ENCODE assay signal across 1 cellular context in genomic region chrX:124641737-124642491, GRCh38.
TF ChIP-seq lines count a peak whose summit lies in the region.

No MANE protein-coding gene starts in this region.

TF ChIP-seq in K562, 482 proteins besides CTCF, POLR2A, EP300 and RAD21 (continued from another document):
- TF ChIP-seq GTF3C2 (IDR thresholded peaks at IDR 0.05; ENCODE audit: borderline replicate concordance, extremely low read depth, insufficient read length) (no peak), BACH1 (tag; IDR thresholded peaks at IDR 0.05) (peak; percentile 37; the same call in 1 of the 2 replicates), MAFG (tag; conservative IDR thresholded peaks at IDR 0.05) (peak; percentile 90), SMAD4 (CRISPR knock-in tag; conservative IDR thresholded peaks at IDR 0.05) (peak; percentile 36; the same call in 1 of the 2 replicates), ZNF12 (CRISPR knock-in tag; IDR thresholded peaks at IDR 0.05) (no peak), DPF2 (IDR thresholded peaks at IDR 0.05) (peak; percentile 45; the same call in 1 of the 2 replicates), SMARCE1 (IDR thresholded peaks at IDR 0.05) (0 out of 2 replicates have a peak, but pooled peaks have one; percentile 24), THRAP3 (IDR thresholded peaks at IDR 0.05; ENCODE audit: borderline replicate concordance) (no peak), ZFP1 (CRISPR knock-in tag; IDR thresholded peaks at IDR 0.05) (no peak), ZNF584 (CRISPR knock-in tag; IDR thresholded peaks at IDR 0.05; ENCODE audit: low read depth) (no peak), ATF3 (IDR thresholded peaks at IDR 0.05) (0 out of 2 replicates have a peak, but pooled peaks have one; percentile 41), ATF3 (CRISPR knock-in tag; conservative IDR thresholded peaks at IDR 0.05) (no peak), NFE2L1 (tag; IDR thresholded peaks at IDR 0.05; ENCODE audit: borderline replicate concordance, low read depth) (peak; percentile 64), ELF1 (tag; IDR thresholded peaks at IDR 0.05) (0 out of 2 replicates have a peak, but pooled peaks have one; percentile 28), ZNF316 (IDR thresholded peaks at IDR 0.05) (peak; percentile 92), TSHZ1 (CRISPR knock-in tag; IDR thresholded peaks at IDR 0.05) (no peak), ZNF592 (IDR thresholded peaks at IDR 0.05) (peak; percentile 73), ETV1 (tag; conservative IDR thresholded peaks at IDR 0.05; ENCODE audit: low read depth) (peak; percentile 15; the same call in 1 of the 2 replicates), SUPT5H (IDR thresholded peaks at IDR 0.05) (no peak), EGR1 (conservative IDR thresholded peaks at IDR 0.05) (peak; percentile 59), L3MBTL2 (IDR thresholded peaks at IDR 0.05) (peak; percentile 20; the same call in 1 of the 2 replicates), ZNF41 (CRISPR knock-in tag; conservative IDR thresholded peaks at IDR 0.05) (no peak), CEBPB (tag; IDR thresholded peaks at IDR 0.05) (peak; percentile 45; the same call in 1 of the 2 replicates), JUND (IDR thresholded peaks at IDR 0.05; ENCODE audit: borderline replicate concordance, low read depth, low read length) (no peak), JUND (tag; IDR thresholded peaks at IDR 0.05; ENCODE audit: borderline replicate concordance, low read depth, low read length) (0 out of 3 replicates have a peak, but pooled peaks have one; percentile 9), NFE2 (IDR thresholded peaks at IDR 0.05; ENCODE audit: low read depth) (peak; percentile 89), MAFK (IDR thresholded peaks at IDR 0.05; ENCODE audit: low read length) (peak; percentile 58; the same call in 1 of the 2 replicates), ZNF175 (CRISPR knock-in tag; IDR thresholded peaks at IDR 0.05; ENCODE audit: low read depth) (peak; percentile 39; the same call in 1 of the 2 replicates), C11orf30 (IDR thresholded peaks at IDR 0.05; ENCODE audit: low read depth) (peak; percentile 88), MGA (IDR thresholded peaks at IDR 0.05) (peak; percentile 35), GABPA (tag; conservative IDR thresholded peaks at IDR 0.05; ENCODE audit: low read depth) (peak; percentile 50), ZNF395 (CRISPR knock-in tag; IDR thresholded peaks at IDR 0.05) (peak; percentile 38; the same call in 1 of the 2 replicates)
TF ChIP-seq in K562: peak in this region for 27.
